8 cellular contexts compared by ENCODE assay signal in the genomic region with DNA sequence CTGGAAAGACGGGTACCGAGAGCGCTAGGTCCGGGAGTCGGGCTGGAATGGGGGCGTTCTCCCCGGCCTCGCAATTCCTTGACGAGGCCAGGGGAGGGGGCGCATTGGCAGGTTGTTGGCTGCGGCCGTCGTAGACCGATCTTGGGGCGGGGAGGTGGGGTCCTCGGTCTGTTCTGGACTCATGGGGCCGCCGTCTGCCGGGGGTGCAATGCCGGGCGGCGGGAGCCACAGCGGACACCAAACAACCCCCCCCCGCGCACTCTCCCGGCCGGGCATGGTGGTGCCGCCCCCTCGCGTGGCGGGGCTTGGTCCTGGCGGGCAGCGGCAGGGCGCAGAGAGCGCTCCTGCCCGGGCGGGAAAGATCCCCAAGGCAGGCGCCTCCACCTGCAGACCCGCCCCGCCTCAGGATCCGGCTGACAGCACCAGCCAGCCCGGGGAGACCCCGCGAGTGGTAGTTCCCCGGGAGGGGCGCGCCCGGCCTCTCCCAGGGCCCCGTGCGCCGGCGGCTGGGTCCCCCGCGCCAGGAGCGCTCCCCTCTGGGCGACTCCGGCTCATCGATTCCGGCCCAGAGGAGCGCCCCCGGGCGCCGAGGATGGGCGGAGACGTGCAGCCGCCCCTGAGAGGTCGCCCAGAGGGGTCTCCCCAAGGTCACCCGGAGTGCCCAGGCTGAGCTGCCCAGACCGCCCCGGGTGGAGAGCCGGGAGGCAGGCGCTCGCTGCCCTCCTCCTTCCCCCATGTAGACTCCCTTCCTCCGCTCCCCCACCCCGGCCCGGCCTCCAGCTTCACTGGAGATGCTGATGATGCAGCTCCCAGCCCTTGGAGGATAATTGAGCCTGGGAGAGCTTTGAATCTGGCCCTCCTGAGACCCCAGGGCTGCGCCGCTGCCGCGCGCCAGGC. TPM values are rescaled to one million over a fixed set of nuclear protein-coding genes. Genes with fewer than 3 reads are reported as not detected.
DNase-seq lines count a peak whose midpoint lies in the region; ATAC-seq lines count a peak whose summit lies in the region.

No MANE protein-coding gene starts in this region.

- H3K4me1 ChIP-seq in mesodermal cell (ENCODE audit: control insufficient read depth, insufficient read depth, low read length, poor library complexity, severe bottlenecking): peaks cover 12% of the 10 kb centered on the region

- DNase-seq in NCI-H2227 (lab: John Stamatoyannopoulos, UW; ENCODE audit: unreplicated experiment) (peak; percentile 61), NCI-H2227 treated with DMSO at 0.1 percent for 48 hours (lab: John Stamatoyannopoulos, UW) (no peak), UCSD-AML1 (lab: John Stamatoyannopoulos, UW; ENCODE audit: unreplicated experiment) (peak; percentile 64), cerebellar cortex (ENCODE audit: low spot score) (no peak)
- peak; percentile 11 to 58 (median 35) for DNase-seq in stimulated activated naive CD4-positive, alpha-beta T cell (lab: John Stamatoyannopoulos, UW)

- H3K9me3 ChIP-seq in mesodermal cell (ENCODE audit: control insufficient read depth, low read length): no peaks in the 10 kb centered on the region

- 0% methylated on average over 43 to 55 of the region's 81 CpGs for WGBS in mesodermal cell (ENCODE audit: insufficient coverage in 2 of 2), 2 experiments

- no peak for ATAC-seq in GM18873 (IDR thresholded peaks at IDR 0.05; ENCODE audit: low FRiP score, unreplicated experiment)

- H3K4me3 ChIP-seq in mesodermal cell (ENCODE audit: extremely low read depth, insufficient read depth, low read length, poor library complexity, severe bottlenecking): peak overlapping the region; percentile 57

- H3K36me3 ChIP-seq in mesodermal cell (ENCODE audit: control insufficient read depth, insufficient read depth, low read length): no peaks in the 10 kb centered on the region

- peak overlapping the region; percentile 94 for H3K27ac ChIP-seq in cingulate gyrus (ENCODE audit: low read depth, low read length)
- H3K27ac ChIP-seq in mesodermal cell (ENCODE audit: low read depth, low read length, severe bottlenecking): no peak overlapping the region

RNA-seq across cellular contexts. Expression of a gene that starts 0.7 kb away (rescaled TPM):
- polyA plus RNA-seq in mesodermal cell (2013, experiment 1 of 2): 5.4 TPM
- 3.6 TPM for polyA plus RNA-seq in mesodermal cell (2013, experiment 2 of 2)

RNA-seq across cellular contexts. Expression of a gene that starts 57.9 kb away (rescaled TPM):
- 7.1 TPM for polyA plus RNA-seq in mesodermal cell (2013, experiment 1 of 2)
- 7.3 TPM for polyA plus RNA-seq in mesodermal cell (2013, experiment 2 of 2)

Comparison
In these comparisons a context has a peak if more than half of its experiments do, and no peak if none do; other contexts are left out.
1. DNase-seq: peak in NCI-H2227 (single experiment), UCSD-AML1 (single experiment) and stimulated activated naive CD4-positive, alpha-beta T cell (6 of 6); none in NCI-H2227 treated with DMSO at 0.1 percent for 48 hours (single experiment) and cerebellar cortex (single experiment).